In genomic region chr2:168601739-168602138, GRCh38 we compare ENCODE assay signal across 16 cellular contexts.
DNase-seq lines count a peak whose midpoint lies in the region; ATAC-seq, FAIRE-seq and TF ChIP-seq lines count a peak whose summit lies in the region.
"Had no signal": no experiment of that assay in that cellular context is flagged by ENCODE, and none has a peak within 500 bp of the region (broad histone marks: within the 10 kb centered on the region; RNA-seq: fewer than 3 reads in every experiment).

No MANE protein-coding gene starts in this region.

- TF ChIP-seq EP300 in stomach (IDR thresholded peaks at IDR 0.05) = no peak
- TF ChIP-seq EP300 in HepG2 (IDR thresholded peaks at IDR 0.05; ENCODE audit: low read depth in 2 of 2, low read length in 2 of 2) = no peak
- no peak for TF ChIP-seq EP300 in HepG2 (CRISPR knock-in tag; IDR thresholded peaks at IDR 0.05; ENCODE audit: borderline replicate concordance)

- ATAC-seq in GM19023 (IDR thresholded peaks at IDR 0.05; ENCODE audit: unreplicated experiment) (peak; percentile 70), GM21786 (IDR thresholded peaks at IDR 0.05; ENCODE audit: unreplicated experiment) (peak; percentile 53), HG03280 (IDR thresholded peaks at IDR 0.05; ENCODE audit: unreplicated experiment) (peak; percentile 69), HepG2 (no peak)
- ATAC-seq: activated CD8-positive, alpha-beta memory T cell treated with anti-CD3 and anti-CD28 coated beads, Interleukin-2, amount 10 ng/mL, durations not matched to agents 7 days and 5 days had no signal

- FAIRE-seq in HepG2 (lab: Jason Lieb, UNC) = no peak
- FAIRE-seq: GM12891 had no signal

- intact Hi-C loops in activated T-helper 2 cell treated with anti-CD3 and anti-CD28 coated beads, Interferon-gamma antibody, Interleukin-2, Interleukin-4, amounts not matched to agents 10 μg/mL and 5 μg/mL and 100 μg/mL, durations not matched to agents 14 hours and 24 hours and 36 hours (cut with micrococcal nuclease) = no loop called here
- intact Hi-C loops in stomach (cut with DNase I; ENCODE audit: low total_unique reads) (no loop called here), HepG2 (cut with micrococcal nuclease; ENCODE audit: unreplicated experiment) (no loop called here)

- peaks cover 36% of the 10 kb centered on the region for H3K9me3 Mint-ChIP-seq in activated T-helper 2 cell treated with anti-CD3 and anti-CD28 coated beads, Interferon-gamma antibody, Interleukin-2, Interleukin-4, amounts not matched to agents 10 μg/mL and 5 μg/mL and 100 μg/mL, durations not matched to agents 14 hours and 24 hours and 36 hours

- TF ChIP-seq POLR2A in stomach (IDR thresholded peaks at IDR 0.05) = no peak
- no peak for TF ChIP-seq POLR2A in HepG2 (IDR thresholded peaks at IDR 0.05; ENCODE audit: insufficient read depth in 1 of 2, low read depth in 2 of 2, low read length in 2 of 2)

- H3K4me2 ChIP-seq in HepG2 (ENCODE audit: low read depth, low read length) = no peak overlapping the region
- H3K4me2 ChIP-seq: PC-9 had no signal

- H3K4me1 Mint-ChIP-seq in activated T-helper 2 cell treated with anti-CD3 and anti-CD28 coated beads, Interferon-gamma antibody, Interleukin-2, Interleukin-4, amounts not matched to agents 10 μg/mL and 5 μg/mL and 100 μg/mL, durations not matched to agents 14 hours and 24 hours and 36 hours (ENCODE audit: low read depth) = peaks cover 4% of the 10 kb centered on the region
- H3K4me1 Mint-ChIP-seq: activated CD8-positive, alpha-beta memory T cell treated with anti-CD3 and anti-CD28 coated beads, Interleukin-2, amount 10 ng/mL, durations not matched to agents 7 days and 5 days had no signal

- H3K9me3 ChIP-seq in stomach = peaks cover 7 to 19% (median 13%) of the 10 kb centered on the region in 4 donors
- H3K9me3 ChIP-seq in HepG2 (ENCODE audit: low read length) = peaks cover 18% of the 10 kb centered on the region
- H3K9me3 ChIP-seq: adrenal gland, prostate gland had no signal

- TF ChIP-seq RAD21 in HepG2 (CRISPR knock-in tag; IDR thresholded peaks at IDR 0.05) = no peak

- CTCF ChIA-PET in HepG2 (lab: Yijun Ruan, JAX; ENCODE audit: low intra/inter-chr PET ratio, low total read pairs) = no interaction called here

- BruUV-seq in HepG2 (replicated peaks; lab: Mats Ljungman, UMichigan) = no TSS peak

- H2AFZ ChIP-seq in HepG2 (ENCODE audit: low read length) = no peak overlapping the region
- H2AFZ ChIP-seq: PC-9 had no signal

- TF ChIP-seq CTCF in stomach (IDR thresholded peaks at IDR 0.05) (no peak), HepG2 (CRISPR knock-in tag; IDR thresholded peaks at IDR 0.05) (no peak)

- H4K20me1 ChIP-seq in HepG2 (ENCODE audit: insufficient read depth, low read length) = no peaks in the 10 kb centered on the region

- H3K27ac ChIP-seq in stomach (no peak overlapping the region), HepG2 (ENCODE audit: extremely low read length, insufficient read depth, low read length) (no peak overlapping the region)
- H3K27ac ChIP-seq: adrenal gland, PC-9, prostate gland had no signal

- H3K27ac Mint-ChIP-seq in activated T-helper 2 cell treated with anti-CD3 and anti-CD28 coated beads, Interferon-gamma antibody, Interleukin-2, Interleukin-4, amounts not matched to agents 10 μg/mL and 5 μg/mL and 100 μg/mL, durations not matched to agents 14 hours and 24 hours and 36 hours = no peak overlapping the region
- H3K27ac Mint-ChIP-seq: activated CD8-positive, alpha-beta memory T cell treated with anti-CD3 and anti-CD28 coated beads, Interleukin-2, amount 10 ng/mL, durations not matched to agents 7 days and 5 days had no signal

- H3K4me1 ChIP-seq in stomach (peaks cover 0 to 34% (median 9%) of the 10 kb centered on the region in 4 donors), HepG2 (ENCODE audit: insufficient read depth, low read length) (no peaks in the 10 kb centered on the region)
- H3K4me1 ChIP-seq: adrenal gland, prostate gland had no signal

- H3K36me3 Mint-ChIP-seq in activated T-helper 2 cell treated with anti-CD3 and anti-CD28 coated beads, Interferon-gamma antibody, Interleukin-2, Interleukin-4, amounts not matched to agents 10 μg/mL and 5 μg/mL and 100 μg/mL, durations not matched to agents 14 hours and 24 hours and 36 hours (ENCODE audit: low read depth) = peaks cover 35% of the 10 kb centered on the region

- POLR2A ChIA-PET in HepG2 (lab: Yijun Ruan, JAX) = no interaction called here

- H3K4me3 Mint-ChIP-seq in activated T-helper 2 cell treated with anti-CD3 and anti-CD28 coated beads, Interferon-gamma antibody, Interleukin-2, Interleukin-4, amounts not matched to agents 10 μg/mL and 5 μg/mL and 100 μg/mL, durations not matched to agents 14 hours and 24 hours and 36 hours (ENCODE audit: low read depth) = no peak overlapping the region
- H3K4me3 Mint-ChIP-seq: activated CD8-positive, alpha-beta memory T cell treated with anti-CD3 and anti-CD28 coated beads, Interleukin-2, amount 10 ng/mL, durations not matched to agents 7 days and 5 days had no signal

- no peak overlapping the region for H3K9ac ChIP-seq in HepG2 (ENCODE audit: insufficient read depth, low read depth, low read length)

- 75 to 82% (median 78%) methylated on average over 3 of the region's 3 CpGs for WGBS in stomach, 5 donors
- WGBS in HepG2 (ENCODE audit: low lambda C conversion rate) = 94% methylated on average over 3 of the region's 3 CpGs

- in situ Hi-C loops in HepG2 (cut with HindIII; ENCODE audit: extremely low pct_ligation_motif_present, low pct_unique_long_range_greater_than_20kb) = no loop called here

- DNase-seq in germinal center (ENCODE audit: low spot score) = peak; percentile 35
- no peak for DNase-seq in activated T-helper 2 cell treated with anti-CD3 and anti-CD28 coated beads, Interferon-gamma antibody, Interleukin-2, Interleukin-4, amounts not matched to agents 10 μg/mL and 5 μg/mL and 100 μg/mL, durations not matched to agents 14 hours and 24 hours and 36 hours (ENCODE audit: low spot score)
- DNase-seq in stomach = no peak
- DNase-seq in COR-L47 (lab: John Stamatoyannopoulos, UW) = no peak
- DNase-seq in HepG2 (ENCODE audit: low spot score) = no peak
- DNase-seq: activated CD8-positive, alpha-beta memory T cell treated with anti-CD3 and anti-CD28 coated beads, Interleukin-2, amount 10 ng/mL, durations not matched to agents 7 days and 5 days; adrenal gland; NCI-H1694; PC-9; stimulated activated CD4-positive, alpha-beta T cell treated with anti-CD3 and anti-CD28 coated beads, Interleukin-2, amount 100 ng/mL, for 24 hours; T-helper 9 cell had no signal

- no peaks in the 10 kb centered on the region for H3K79me2 ChIP-seq in HepG2 (ENCODE audit: insufficient read depth, low read length)

- H3K36me3 ChIP-seq in stomach (peaks cover 0 to 5% (median 0%) of the 10 kb centered on the region in 4 donors), HepG2 (replicated peaks in 1 of 2; ENCODE audit: control insufficient read depth in 1 of 2, insufficient read depth in 2 of 2, low read length in 2 of 2) (no peaks in the 10 kb centered on the region)
- H3K36me3 ChIP-seq: adrenal gland, prostate gland had no signal

- H3K4me3 ChIP-seq in stomach (no peak overlapping the region), HepG2 (replicated peaks in 1 of 3; ENCODE audit: insufficient read depth in 1 of 3, low read depth in 2 of 3, low read length in 3 of 3) (no peak overlapping the region)
- H3K4me3 ChIP-seq: adrenal gland, PC-9, prostate gland had no signal

- no peaks in the 10 kb centered on the region for H3K27me3 Mint-ChIP-seq in activated T-helper 2 cell treated with anti-CD3 and anti-CD28 coated beads, Interferon-gamma antibody, Interleukin-2, Interleukin-4, amounts not matched to agents 10 μg/mL and 5 μg/mL and 100 μg/mL, durations not matched to agents 14 hours and 24 hours and 36 hours (ENCODE audit: low read depth)
- H3K27me3 Mint-ChIP-seq: activated CD8-positive, alpha-beta memory T cell treated with anti-CD3 and anti-CD28 coated beads, Interleukin-2, amount 10 ng/mL, durations not matched to agents 7 days and 5 days had no signal

- no peaks in the 10 kb centered on the region for H3K27me3 ChIP-seq in stomach
- H3K27me3 ChIP-seq in HepG2 (ENCODE audit: control insufficient read depth in 1 of 2, insufficient read depth in 2 of 2, low read length in 2 of 2) = no peaks in the 10 kb centered on the region
- H3K27me3 ChIP-seq: adrenal gland had no signal

TF ChIP-seq in HepG2, 621 proteins besides CTCF, POLR2A, EP300 and RAD21:
- TF ChIP-seq ZSCAN29 (CRISPR knock-in tag; conservative IDR thresholded peaks at IDR 0.05) (no peak), MAFF (IDR thresholded peaks at IDR 0.05; ENCODE audit: low read depth, low read length) (no peak), ZNF574 (CRISPR knock-in tag; IDR thresholded peaks at IDR 0.05) (no peak), PHB2 (IDR thresholded peaks at IDR 0.05; ENCODE audit: partially characterized antibody) (no peak)
